18 cellular contexts compared by ENCODE assay signal in the genomic region with DNA sequence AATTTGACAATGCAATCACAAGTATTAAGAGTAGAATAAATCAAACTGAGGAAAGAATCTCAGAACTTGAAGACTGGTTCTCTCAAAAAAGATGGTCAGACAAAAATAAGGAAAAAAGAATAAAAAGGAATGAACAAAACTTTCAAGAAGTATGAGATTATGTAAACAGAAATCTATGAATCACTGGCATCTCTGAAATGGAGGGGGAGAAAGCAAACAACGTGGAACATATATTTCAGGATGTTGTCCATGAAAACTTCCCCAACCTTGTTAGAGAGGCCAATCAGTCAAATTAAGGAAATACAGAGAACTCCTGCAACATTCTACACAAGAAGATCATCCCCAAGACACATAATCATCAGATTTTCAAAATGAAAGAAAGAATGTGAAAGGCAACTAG.
DNase-seq lines count a peak whose midpoint lies in the region; ATAC-seq and TF ChIP-seq lines count a peak whose summit lies in the region.
"Had no signal": no experiment of that assay in that cellular context is flagged by ENCODE, and none has a peak within 500 bp of the region (broad histone marks: within the 10 kb centered on the region; RNA-seq: fewer than 3 reads in every experiment).

No MANE protein-coding gene starts in this region.

- H3K4me3 ChIP-seq in brain microvascular endothelial cell (ENCODE audit: low read depth, low read length) (no peak overlapping the region), foreskin fibroblast (ENCODE audit: low read depth in 1 of 2, low read length in 2 of 2) (no peak overlapping the region)
- H3K4me3 ChIP-seq: GM23338, K562, SJCRH30 had no signal

- intact Hi-C loops in Right ventricle myocardium superior (cut with DNase I), result no loop called here

- in situ Hi-C loops in brain microvascular endothelial cell (cut with HindIII; ENCODE audit: low pct_ligation_motif_present, low sequenced_read_pairs), result no loop called here

- TF ChIP-seq CTCF in brain microvascular endothelial cell (IDR thresholded peaks at IDR 0.05; ENCODE audit: low read depth, low read length, missing control alignments), result no peak
- no peak for TF ChIP-seq CTCF in foreskin fibroblast (IDR thresholded peaks at IDR 0.05; ENCODE audit: low read depth, low read length)

- H3K36me3 ChIP-seq in brain microvascular endothelial cell (replicated peaks), result no peaks in the 10 kb centered on the region
- H3K36me3 ChIP-seq: SJCRH30 had no signal

- no peaks in the 10 kb centered on the region for H3K27me3 ChIP-seq in brain microvascular endothelial cell (replicated peaks)
- H3K27me3 ChIP-seq: SJCRH30 had no signal

- DNase-seq in HCEC 1CT (peak; percentile 51), brain microvascular endothelial cell (no peak), foreskin fibroblast (peak; percentile 9 to 38), activated gamma-delta T cell (lab: John Stamatoyannopoulos, UW) (no peak), Right ventricle myocardium superior (no peak)
- DNase-seq in activated CD4-positive, CD25-positive, alpha-beta regulatory T cell treated with anti-CD3 and anti-CD28 coated beads, Interleukin-2, amount 50 U/mL, for 72 hours, result no peak
- DNase-seq: DMS79, GDM1, NCI-H1105 treated with DMSO at 0.1 percent for 48 hours, NCI-H1694 treated with DMSO at 0.1 percent for 48 hours, NCI-H2107, NCI-H2227 treated with DMSO at 0.1 percent for 48 hours, NCI-H524 treated with DMSO at 0.1 percent for 48 hours, SJCRH30 had no signal

- ATAC-seq in HG03196 (IDR thresholded peaks at IDR 0.05; ENCODE audit: unreplicated experiment) (no peak), Right ventricle myocardium superior (ENCODE audit: poor library complexity) (no peak)
- ATAC-seq: GM23338, HCT116, K562 had no signal

- H3K27ac ChIP-seq in brain microvascular endothelial cell, result peak overlapping the region; percentile 20
- H3K27ac ChIP-seq: SJCRH30 had no signal

Comparison
In these comparisons a context has a peak if more than half of its experiments do, and no peak if none do; other contexts are left out.
1. DNase-seq: peak in HCEC 1CT (single experiment) and foreskin fibroblast (2 of 2); none in brain microvascular endothelial cell (single experiment), activated CD4-positive, CD25-positive, alpha-beta regulatory T cell treated with anti-CD3 and anti-CD28 coated beads, Interleukin-2, amount 50 U/mL, for 72 hours (single experiment), activated gamma-delta T cell (single experiment) and Right ventricle myocardium superior (single experiment).